Comparison of ENCODE assay signal across 8 cellular contexts in the genomic region with DNA sequence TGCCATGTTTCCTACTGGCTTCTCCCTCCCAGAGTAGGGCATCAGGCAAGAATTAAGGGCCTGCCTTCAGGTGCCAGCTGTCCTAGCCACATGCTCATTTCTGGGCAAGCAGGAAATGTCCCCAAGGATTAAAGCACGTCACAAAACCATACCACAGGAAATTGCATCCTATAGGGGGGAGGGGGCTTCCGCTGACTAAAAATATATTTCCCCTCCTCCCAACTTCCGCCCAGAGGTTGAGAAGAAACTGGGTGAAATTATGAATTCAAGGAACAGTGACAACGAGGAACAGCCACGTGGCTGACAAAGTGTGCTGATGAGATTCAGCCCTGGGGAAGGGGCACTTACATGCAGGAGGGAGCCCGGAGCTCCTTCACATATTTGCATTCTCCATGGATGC. TPM values are rescaled to one million over a fixed set of nuclear protein-coding genes. Genes with fewer than 3 reads are reported as not detected.
DNase-seq lines count a peak whose midpoint lies in the region; ATAC-seq and TF ChIP-seq lines count a peak whose summit lies in the region.

No MANE protein-coding gene starts in this region.

- peaks cover 58% of the 10 kb centered on the region for H3K4me1 Mint-ChIP-seq in activated T-cell treated with anti-CD3 and anti-CD28 coated beads, Interleukin-2, amount 50 U/mL, for 24 hours (ENCODE audit: low read depth)
- peaks cover 25% of the 10 kb centered on the region for H3K4me1 Mint-ChIP-seq in WTC11

- no peaks in the 10 kb centered on the region for H3K36me3 ChIP-seq in SK-N-MC (ENCODE audit: insufficient read depth, low read length)

- ATAC-seq in GM19328 (IDR thresholded peaks at IDR 0.05; ENCODE audit: unreplicated experiment) = no peak
- no peak for ATAC-seq in WTC11

- DNase-seq in activated T-cell treated with anti-CD3 and anti-CD28 coated beads, Interleukin-2, amount 50 U/mL, for 24 hours = no peak
- DNase-seq in activated T-cell treated with anti-CD3 and anti-CD28 coated beads for 4 hours = no peak
- no peak for DNase-seq in SK-N-MC (ENCODE audit: low read depth, low spot score)
- no peak for DNase-seq in epithelial cell of prostate (ENCODE audit: low read depth, low spot score)
- no peak for DNase-seq in substantia nigra (lab: John Stamatoyannopoulos, UW)
- DNase-seq in activated CD8-positive, alpha-beta memory T cell treated with anti-CD3 and anti-CD28 coated beads for 24 hours = no peak
- no peak for DNase-seq in WTC11 (ENCODE audit: low spot score)

- H3K4me3 Mint-ChIP-seq in activated T-cell treated with anti-CD3 and anti-CD28 coated beads, Interleukin-2, amount 50 U/mL, for 24 hours = peak overlapping the region; percentile 58
- H3K4me3 Mint-ChIP-seq in WTC11 = no peak overlapping the region

- H3K9me3 Mint-ChIP-seq in activated T-cell treated with anti-CD3 and anti-CD28 coated beads, Interleukin-2, amount 50 U/mL, for 24 hours = no peaks in the 10 kb centered on the region
- no peaks in the 10 kb centered on the region for H3K9me3 Mint-ChIP-seq in WTC11

- CTCF ChIA-PET in WTC11 (lab: Charles Lee) = interaction anchor here (15.0 kb wide), 1 partner anchor 99 kb away, joined by 621 read pairs; no protein-coding TSS in a partner anchor

- POLR2A ChIA-PET in WTC11 (lab: Charles Lee) = no interaction called here

- no peak overlapping the region for H3K4me3 ChIP-seq in SK-N-MC

- H3K27ac Mint-ChIP-seq in activated T-cell treated with anti-CD3 and anti-CD28 coated beads, Interleukin-2, amount 50 U/mL, for 24 hours = peak overlapping the region; percentile 84
- H3K27ac Mint-ChIP-seq in WTC11 = no peak overlapping the region

- peak overlapping the region; percentile 19; the same call in 1 of the 2 replicates for H3K27ac ChIP-seq in SK-N-MC
- peak overlapping the region; percentile 96 for H3K27ac ChIP-seq in epithelial cell of prostate
- peak overlapping the region; percentile 84 for H3K27ac ChIP-seq in substantia nigra (ENCODE audit: low read depth, low read length, poor library complexity, severe bottlenecking)

- H3K9me3 ChIP-seq in SK-N-MC (ENCODE audit: low read depth, low read length) = no peaks in the 10 kb centered on the region

- H3K9ac ChIP-seq in SK-N-MC (ENCODE audit: insufficient read length) = no peak overlapping the region

- peaks cover 18% of the 10 kb centered on the region for H3K36me3 Mint-ChIP-seq in activated T-cell treated with anti-CD3 and anti-CD28 coated beads, Interleukin-2, amount 50 U/mL, for 24 hours (ENCODE audit: low read depth)
- H3K36me3 Mint-ChIP-seq in WTC11 = no peaks in the 10 kb centered on the region

- peaks cover 3% of the 10 kb centered on the region for H3K27me3 Mint-ChIP-seq in activated T-cell treated with anti-CD3 and anti-CD28 coated beads, Interleukin-2, amount 50 U/mL, for 24 hours
- H3K27me3 Mint-ChIP-seq in WTC11 (ENCODE audit: low read depth) = peaks cover 11% of the 10 kb centered on the region

- no peak for TF ChIP-seq CTCF in WTC11 (IDR thresholded peaks at IDR 0.05)

TF ChIP-seq in WTC11, 78 proteins besides CTCF, POLR2A, EP300 and RAD21 (continues in another document):
- TF ChIP-seq FOXJ3 (CRISPR knock-in tag; IDR thresholded peaks at IDR 0.05; ENCODE audit: borderline replicate concordance) = no peak
- no peak for TF ChIP-seq HMGXB4 (CRISPR knock-in tag; IDR thresholded peaks at IDR 0.05)
- TF ChIP-seq ARID4B (CRISPR knock-in tag; IDR thresholded peaks at IDR 0.05; ENCODE audit: borderline replicate concordance) = no peak
- no peak for TF ChIP-seq ZNF416 (CRISPR knock-in tag; IDR thresholded peaks at IDR 0.05)
- no peak for TF ChIP-seq SMAD4 (CRISPR knock-in tag; IDR thresholded peaks at IDR 0.05)
- no peak for TF ChIP-seq FOXP1 (CRISPR knock-in tag; IDR thresholded peaks at IDR 0.05; ENCODE audit: borderline replicate concordance)
- TF ChIP-seq ZBTB43 (CRISPR knock-in tag; IDR thresholded peaks at IDR 0.05) = no peak
- no peak for TF ChIP-seq ZMAT4 (CRISPR knock-in tag; IDR thresholded peaks at IDR 0.05)
- TF ChIP-seq, protein P1, sequence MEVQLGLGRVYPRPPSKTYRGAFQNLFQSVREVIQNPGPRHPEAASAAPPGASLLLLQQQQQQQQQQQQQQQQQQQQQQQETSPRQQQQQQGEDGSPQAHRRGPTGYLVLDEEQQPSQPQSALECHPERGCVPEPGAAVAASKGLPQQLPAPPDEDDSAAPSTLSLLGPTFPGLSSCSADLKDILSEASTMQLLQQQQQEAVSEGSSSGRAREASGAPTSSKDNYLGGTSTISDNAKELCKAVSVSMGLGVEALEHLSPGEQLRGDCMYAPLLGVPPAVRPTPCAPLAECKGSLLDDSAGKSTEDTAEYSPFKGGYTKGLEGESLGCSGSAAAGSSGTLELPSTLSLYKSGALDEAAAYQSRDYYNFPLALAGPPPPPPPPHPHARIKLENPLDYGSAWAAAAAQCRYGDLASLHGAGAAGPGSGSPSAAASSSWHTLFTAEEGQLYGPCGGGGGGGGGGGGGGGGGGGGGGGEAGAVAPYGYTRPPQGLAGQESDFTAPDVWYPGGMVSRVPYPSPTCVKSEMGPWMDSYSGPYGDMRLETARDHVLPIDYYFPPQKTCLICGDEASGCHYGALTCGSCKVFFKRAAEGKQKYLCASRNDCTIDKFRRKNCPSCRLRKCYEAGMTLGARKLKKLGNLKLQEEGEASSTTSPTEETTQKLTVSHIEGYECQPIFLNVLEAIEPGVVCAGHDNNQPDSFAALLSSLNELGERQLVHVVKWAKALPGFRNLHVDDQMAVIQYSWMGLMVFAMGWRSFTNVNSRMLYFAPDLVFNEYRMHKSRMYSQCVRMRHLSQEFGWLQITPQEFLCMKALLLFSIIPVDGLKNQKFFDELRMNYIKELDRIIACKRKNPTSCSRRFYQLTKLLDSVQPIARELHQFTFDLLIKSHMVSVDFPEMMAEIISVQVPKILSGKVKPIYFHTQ (CRISPR knock-in tag; IDR thresholded peaks at IDR 0.05) = no peak
- TF ChIP-seq GTF2I (CRISPR knock-in tag; conservative IDR thresholded peaks at IDR 0.05) = no peak

RNA-seq across cellular contexts. Expression of gene HBEGF, which starts 4.1 kb away (rescaled TPM):
- total RNA-seq in WTC11 (2021) = 2.2 to 4.0 TPM (median 2.5 TPM) in 3 replicates

RNA-seq across cellular contexts. Expression of gene SLC4A9, which starts 17.7 kb away (rescaled TPM):
- 0.37 to 0.76 TPM (median 0.50 TPM) in 3 replicates for total RNA-seq in WTC11 (2021)

RNA-seq across cellular contexts. Expression of gene PFDN1, which starts 39.4 kb away (rescaled TPM):
- 44.1 to 46.4 TPM (median 46.2 TPM) in 3 replicates for total RNA-seq in WTC11 (2021)

RNA-seq across cellular contexts. Expression of gene ANKHD1, which starts 59.3 kb away (rescaled TPM):
- 89.8 to 113 TPM (median 105 TPM) in 3 replicates for total RNA-seq in WTC11 (2021)

Comparison
In these comparisons a context has a peak if more than half of its experiments do, and no peak if none do; other contexts are left out.
1. H3K27ac ChIP-seq: peak in every context shown above with its lines; median percentile 96 in epithelial cell of prostate; 84 in substantia nigra; 19 in SK-N-MC.